ENCODE assay signal across 1 cellular context in the genomic region with DNA sequence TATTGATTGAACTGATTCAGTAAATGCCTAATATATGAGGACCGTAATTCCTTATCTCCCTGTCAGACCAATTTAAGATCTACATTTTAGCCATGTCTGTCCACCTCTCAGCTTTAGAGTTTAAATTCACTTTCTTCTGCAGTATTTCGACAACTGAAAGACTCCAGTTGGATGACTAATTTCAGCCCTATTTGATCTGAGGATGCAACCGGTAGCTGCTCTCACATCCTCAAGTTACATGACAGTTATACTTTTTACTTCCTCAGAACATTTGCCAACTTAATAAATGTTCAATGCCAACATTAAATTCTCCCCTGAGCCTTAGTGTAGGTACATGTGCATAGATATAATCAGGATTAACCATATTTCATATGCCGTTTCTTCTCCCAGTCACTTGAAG.
TF ChIP-seq lines count a peak whose summit lies in the region.

No MANE protein-coding gene starts in this region.

TF ChIP-seq in GM12878, 131 proteins besides CTCF, POLR2A, EP300 and RAD21 (continued from another document and continues in another):
- TF ChIP-seq, protein P1, sequence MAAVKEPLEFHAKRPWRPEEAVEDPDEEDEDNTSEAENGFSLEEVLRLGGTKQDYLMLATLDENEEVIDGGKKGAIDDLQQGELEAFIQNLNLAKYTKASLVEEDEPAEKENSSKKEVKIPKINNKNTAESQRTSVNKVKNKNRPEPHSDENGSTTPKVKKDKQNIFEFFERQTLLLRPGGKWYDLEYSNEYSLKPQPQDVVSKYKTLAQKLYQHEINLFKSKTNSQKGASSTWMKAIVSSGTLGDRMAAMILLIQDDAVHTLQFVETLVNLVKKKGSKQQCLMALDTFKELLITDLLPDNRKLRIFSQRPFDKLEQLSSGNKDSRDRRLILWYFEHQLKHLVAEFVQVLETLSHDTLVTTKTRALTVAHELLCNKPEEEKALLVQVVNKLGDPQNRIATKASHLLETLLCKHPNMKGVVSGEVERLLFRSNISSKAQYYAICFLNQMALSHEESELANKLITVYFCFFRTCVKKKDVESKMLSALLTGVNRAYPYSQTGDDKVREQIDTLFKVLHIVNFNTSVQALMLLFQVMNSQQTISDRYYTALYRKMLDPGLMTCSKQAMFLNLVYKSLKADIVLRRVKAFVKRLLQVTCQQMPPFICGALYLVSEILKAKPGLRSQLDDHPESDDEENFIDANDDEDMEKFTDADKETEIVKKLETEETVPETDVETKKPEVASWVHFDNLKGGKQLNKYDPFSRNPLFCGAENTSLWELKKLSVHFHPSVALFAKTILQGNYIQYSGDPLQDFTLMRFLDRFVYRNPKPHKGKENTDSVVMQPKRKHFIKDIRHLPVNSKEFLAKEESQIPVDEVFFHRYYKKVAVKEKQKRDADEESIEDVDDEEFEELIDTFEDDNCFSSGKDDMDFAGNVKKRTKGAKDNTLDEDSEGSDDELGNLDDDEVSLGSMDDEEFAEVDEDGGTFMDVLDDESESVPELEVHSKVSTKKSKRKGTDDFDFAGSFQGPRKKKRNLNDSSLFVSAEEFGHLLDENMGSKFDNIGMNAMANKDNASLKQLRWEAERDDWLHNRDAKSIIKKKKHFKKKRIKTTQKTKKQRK (IDR thresholded peaks at IDR 0.05; ENCODE audit: low read depth, low read length), result no peak
- TF ChIP-seq, protein P2, sequence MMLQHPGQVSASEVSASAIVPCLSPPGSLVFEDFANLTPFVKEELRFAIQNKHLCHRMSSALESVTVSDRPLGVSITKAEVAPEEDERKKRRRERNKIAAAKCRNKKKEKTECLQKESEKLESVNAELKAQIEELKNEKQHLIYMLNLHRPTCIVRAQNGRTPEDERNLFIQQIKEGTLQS (IDR thresholded peaks at IDR 0.05; ENCODE audit: borderline replicate concordance, extremely low read depth, low read depth, low read length), result no peak
- TF ChIP-seq, protein P3, sequence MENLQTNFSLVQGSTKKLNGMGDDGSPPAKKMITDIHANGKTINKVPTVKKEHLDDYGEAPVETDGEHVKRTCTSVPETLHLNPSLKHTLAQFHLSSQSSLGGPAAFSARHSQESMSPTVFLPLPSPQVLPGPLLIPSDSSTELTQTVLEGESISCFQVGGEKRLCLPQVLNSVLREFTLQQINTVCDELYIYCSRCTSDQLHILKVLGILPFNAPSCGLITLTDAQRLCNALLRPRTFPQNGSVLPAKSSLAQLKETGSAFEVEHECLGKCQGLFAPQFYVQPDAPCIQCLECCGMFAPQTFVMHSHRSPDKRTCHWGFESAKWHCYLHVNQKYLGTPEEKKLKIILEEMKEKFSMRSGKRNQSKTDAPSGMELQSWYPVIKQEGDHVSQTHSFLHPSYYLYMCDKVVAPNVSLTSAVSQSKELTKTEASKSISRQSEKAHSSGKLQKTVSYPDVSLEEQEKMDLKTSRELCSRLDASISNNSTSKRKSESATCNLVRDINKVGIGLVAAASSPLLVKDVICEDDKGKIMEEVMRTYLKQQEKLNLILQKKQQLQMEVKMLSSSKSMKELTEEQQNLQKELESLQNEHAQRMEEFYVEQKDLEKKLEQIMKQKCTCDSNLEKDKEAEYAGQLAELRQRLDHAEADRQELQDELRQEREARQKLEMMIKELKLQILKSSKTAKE (IDR thresholded peaks at IDR 0.05; ENCODE audit: low read depth, poor library complexity, severe bottlenecking), result no peak
- TF ChIP-seq SRF (IDR thresholded peaks at IDR 0.05; ENCODE audit: low read depth in 2 of 2, low read length in 2 of 2), result no peak
- TF ChIP-seq RBBP5 (conservative IDR thresholded peaks at IDR 0.05), result no peak
- TF ChIP-seq, protein P4, sequence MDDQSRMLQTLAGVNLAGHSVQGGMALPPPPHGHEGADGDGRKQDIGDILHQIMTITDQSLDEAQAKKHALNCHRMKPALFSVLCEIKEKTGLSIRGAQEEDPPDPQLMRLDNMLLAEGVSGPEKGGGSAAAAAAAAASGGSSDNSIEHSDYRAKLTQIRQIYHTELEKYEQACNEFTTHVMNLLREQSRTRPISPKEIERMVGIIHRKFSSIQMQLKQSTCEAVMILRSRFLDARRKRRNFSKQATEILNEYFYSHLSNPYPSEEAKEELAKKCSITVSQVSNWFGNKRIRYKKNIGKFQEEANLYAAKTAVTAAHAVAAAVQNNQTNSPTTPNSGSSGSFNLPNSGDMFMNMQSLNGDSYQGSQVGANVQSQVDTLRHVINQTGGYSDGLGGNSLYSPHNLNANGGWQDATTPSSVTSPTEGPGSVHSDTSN (IDR thresholded peaks at IDR 0.05; ENCODE audit: insufficient replicate concordance, low read depth, low read length), result no peak
- TF ChIP-seq SPI1 (IDR thresholded peaks at IDR 0.05; ENCODE audit: borderline replicate concordance, insufficient read depth, low read depth, low read length), result peak; percentile 75
- no peak for TF ChIP-seq CBFB (IDR thresholded peaks at IDR 0.05; ENCODE audit: low read depth)
- TF ChIP-seq SMAD5 (IDR thresholded peaks at IDR 0.05; ENCODE audit: low read depth), result no peak
- TF ChIP-seq, protein P5, sequence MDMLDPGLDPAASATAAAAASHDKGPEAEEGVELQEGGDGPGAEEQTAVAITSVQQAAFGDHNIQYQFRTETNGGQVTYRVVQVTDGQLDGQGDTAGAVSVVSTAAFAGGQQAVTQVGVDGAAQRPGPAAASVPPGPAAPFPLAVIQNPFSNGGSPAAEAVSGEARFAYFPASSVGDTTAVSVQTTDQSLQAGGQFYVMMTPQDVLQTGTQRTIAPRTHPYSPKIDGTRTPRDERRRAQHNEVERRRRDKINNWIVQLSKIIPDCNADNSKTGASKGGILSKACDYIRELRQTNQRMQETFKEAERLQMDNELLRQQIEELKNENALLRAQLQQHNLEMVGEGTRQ (IDR thresholded peaks at IDR 0.05; ENCODE audit: borderline replicate concordance, low read depth, low read length), result no peak
- TF ChIP-seq TCF3 (IDR thresholded peaks at IDR 0.05; ENCODE audit: borderline replicate concordance, insufficient read depth, low read depth, low read length), result no peak
- TF ChIP-seq, protein P6, sequence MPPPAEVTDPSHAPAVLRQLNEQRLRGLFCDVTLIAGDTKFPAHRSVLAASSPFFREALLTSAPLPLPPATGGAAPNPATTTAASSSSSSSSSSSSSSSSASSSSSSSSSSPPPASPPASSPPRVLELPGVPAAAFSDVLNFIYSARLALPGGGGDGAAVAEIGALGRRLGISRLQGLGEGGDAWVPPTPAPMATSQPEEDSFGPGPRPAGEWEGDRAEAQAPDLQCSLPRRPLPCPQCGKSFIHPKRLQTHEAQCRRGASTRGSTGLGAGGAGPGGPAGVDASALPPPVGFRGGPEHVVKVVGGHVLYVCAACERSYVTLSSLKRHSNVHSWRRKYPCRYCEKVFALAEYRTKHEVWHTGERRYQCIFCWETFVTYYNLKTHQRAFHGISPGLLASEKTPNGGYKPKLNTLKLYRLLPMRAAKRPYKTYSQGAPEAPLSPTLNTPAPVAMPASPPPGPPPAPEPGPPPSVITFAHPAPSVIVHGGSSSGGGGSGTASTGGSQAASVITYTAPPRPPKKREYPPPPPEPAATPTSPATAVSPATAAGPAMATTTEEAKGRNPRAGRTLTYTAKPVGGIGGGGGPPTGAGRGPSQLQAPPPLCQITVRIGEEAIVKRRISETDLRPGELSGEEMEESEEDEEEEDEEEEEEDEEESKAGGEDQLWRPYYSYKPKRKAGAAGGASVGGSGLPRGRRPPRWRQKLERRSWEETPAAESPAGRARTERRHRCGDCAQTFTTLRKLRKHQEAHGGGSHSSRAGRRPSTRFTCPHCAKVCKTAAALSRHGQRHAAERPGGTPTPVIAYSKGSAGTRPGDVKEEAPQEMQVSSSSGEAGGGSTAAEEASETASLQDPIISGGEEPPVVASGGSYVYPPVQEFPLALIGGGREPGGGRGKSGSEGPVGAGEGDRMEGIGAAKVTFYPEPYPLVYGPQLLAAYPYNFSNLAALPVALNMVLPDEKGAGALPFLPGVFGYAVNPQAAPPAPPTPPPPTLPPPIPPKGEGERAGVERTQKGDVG (CRISPR knock-in tag; IDR thresholded peaks at IDR 0.05), result no peak
- TF ChIP-seq BACH1 (IDR thresholded peaks at IDR 0.05; ENCODE audit: borderline replicate concordance), result no peak
- no peak for TF ChIP-seq ZNF274 (IDR thresholded peaks at IDR 0.05; ENCODE audit: insufficient read depth, insufficient read length)
- TF ChIP-seq GABPA (IDR thresholded peaks at IDR 0.05; ENCODE audit: low read depth), result peak; percentile 52; the same call in 1 of the 2 replicates
- no peak for TF ChIP-seq RCOR1 (conservative IDR thresholded peaks at IDR 0.05; ENCODE audit: low read depth, low read length)
- TF ChIP-seq NBN (IDR thresholded peaks at IDR 0.05), result no peak
- TF ChIP-seq, protein P7, sequence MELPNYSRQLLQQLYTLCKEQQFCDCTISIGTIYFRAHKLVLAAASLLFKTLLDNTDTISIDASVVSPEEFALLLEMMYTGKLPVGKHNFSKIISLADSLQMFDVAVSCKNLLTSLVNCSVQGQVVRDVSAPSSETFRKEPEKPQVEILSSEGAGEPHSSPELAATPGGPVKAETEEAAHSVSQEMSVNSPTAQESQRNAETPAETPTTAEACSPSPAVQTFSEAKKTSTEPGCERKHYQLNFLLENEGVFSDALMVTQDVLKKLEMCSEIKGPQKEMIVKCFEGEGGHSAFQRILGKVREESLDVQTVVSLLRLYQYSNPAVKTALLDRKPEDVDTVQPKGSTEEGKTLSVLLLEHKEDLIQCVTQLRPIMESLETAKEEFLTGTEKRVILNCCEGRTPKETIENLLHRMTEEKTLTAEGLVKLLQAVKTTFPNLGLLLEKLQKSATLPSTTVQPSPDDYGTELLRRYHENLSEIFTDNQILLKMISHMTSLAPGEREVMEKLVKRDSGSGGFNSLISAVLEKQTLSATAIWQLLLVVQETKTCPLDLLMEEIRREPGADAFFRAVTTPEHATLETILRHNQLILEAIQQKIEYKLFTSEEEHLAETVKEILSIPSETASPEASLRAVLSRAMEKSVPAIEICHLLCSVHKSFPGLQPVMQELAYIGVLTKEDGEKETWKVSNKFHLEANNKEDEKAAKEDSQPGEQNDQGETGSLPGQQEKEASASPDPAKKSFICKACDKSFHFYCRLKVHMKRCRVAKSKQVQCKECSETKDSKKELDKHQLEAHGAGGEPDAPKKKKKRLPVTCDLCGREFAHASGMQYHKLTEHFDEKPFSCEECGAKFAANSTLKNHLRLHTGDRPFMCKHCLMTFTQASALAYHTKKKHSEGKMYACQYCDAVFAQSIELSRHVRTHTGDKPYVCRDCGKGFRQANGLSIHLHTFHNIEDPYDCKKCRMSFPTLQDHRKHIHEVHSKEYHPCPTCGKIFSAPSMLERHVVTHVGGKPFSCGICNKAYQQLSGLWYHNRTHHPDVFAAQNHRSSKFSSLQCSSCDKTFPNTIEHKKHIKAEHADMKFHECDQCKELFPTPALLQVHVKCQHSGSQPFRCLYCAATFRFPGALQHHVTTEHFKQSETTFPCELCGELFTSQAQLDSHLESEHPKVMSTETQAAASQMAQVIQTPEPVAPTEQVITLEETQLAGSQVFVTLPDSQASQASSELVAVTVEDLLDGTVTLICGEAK (IDR thresholded peaks at IDR 0.05; ENCODE audit: borderline replicate concordance), result no peak
- TF ChIP-seq, protein P8, sequence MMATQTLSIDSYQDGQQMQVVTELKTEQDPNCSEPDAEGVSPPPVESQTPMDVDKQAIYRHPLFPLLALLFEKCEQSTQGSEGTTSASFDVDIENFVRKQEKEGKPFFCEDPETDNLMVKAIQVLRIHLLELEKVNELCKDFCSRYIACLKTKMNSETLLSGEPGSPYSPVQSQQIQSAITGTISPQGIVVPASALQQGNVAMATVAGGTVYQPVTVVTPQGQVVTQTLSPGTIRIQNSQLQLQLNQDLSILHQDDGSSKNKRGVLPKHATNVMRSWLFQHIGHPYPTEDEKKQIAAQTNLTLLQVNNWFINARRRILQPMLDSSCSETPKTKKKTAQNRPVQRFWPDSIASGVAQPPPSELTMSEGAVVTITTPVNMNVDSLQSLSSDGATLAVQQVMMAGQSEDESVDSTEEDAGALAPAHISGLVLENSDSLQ (IDR thresholded peaks at IDR 0.05), result no peak
- no peak for TF ChIP-seq NR2C1 (IDR thresholded peaks at IDR 0.05)
- TF ChIP-seq, protein P9, sequence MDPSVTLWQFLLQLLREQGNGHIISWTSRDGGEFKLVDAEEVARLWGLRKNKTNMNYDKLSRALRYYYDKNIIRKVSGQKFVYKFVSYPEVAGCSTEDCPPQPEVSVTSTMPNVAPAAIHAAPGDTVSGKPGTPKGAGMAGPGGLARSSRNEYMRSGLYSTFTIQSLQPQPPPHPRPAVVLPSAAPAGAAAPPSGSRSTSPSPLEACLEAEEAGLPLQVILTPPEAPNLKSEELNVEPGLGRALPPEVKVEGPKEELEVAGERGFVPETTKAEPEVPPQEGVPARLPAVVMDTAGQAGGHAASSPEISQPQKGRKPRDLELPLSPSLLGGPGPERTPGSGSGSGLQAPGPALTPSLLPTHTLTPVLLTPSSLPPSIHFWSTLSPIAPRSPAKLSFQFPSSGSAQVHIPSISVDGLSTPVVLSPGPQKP (IDR thresholded peaks at IDR 0.05; ENCODE audit: low read depth, low read length), result no peak
- TF ChIP-seq, protein P10, sequence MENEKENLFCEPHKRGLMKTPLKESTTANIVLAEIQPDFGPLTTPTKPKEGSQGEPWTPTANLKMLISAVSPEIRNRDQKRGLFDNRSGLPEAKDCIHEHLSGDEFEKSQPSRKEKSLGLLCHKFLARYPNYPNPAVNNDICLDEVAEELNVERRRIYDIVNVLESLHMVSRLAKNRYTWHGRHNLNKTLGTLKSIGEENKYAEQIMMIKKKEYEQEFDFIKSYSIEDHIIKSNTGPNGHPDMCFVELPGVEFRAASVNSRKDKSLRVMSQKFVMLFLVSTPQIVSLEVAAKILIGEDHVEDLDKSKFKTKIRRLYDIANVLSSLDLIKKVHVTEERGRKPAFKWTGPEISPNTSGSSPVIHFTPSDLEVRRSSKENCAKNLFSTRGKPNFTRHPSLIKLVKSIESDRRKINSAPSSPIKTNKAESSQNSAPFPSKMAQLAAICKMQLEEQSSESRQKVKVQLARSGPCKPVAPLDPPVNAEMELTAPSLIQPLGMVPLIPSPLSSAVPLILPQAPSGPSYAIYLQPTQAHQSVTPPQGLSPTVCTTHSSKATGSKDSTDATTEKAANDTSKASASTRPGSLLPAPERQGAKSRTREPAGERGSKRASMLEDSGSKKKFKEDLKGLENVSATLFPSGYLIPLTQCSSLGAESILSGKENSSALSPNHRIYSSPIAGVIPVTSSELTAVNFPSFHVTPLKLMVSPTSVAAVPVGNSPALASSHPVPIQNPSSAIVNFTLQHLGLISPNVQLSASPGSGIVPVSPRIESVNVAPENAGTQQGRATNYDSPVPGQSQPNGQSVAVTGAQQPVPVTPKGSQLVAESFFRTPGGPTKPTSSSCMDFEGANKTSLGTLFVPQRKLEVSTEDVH (IDR thresholded peaks at IDR 0.05; ENCODE audit: low read depth, partially characterized antibody), result no peak
- peak; percentile 49; the same call in 1 of the 2 replicates for TF ChIP-seq DPF2 (IDR thresholded peaks at IDR 0.05)
- no peak for TF ChIP-seq CBX3 (IDR thresholded peaks at IDR 0.05; ENCODE audit: borderline replicate concordance, low read depth)
- no peak for TF ChIP-seq SUPT20H (IDR thresholded peaks at IDR 0.05; ENCODE audit: borderline replicate concordance, control insufficient read depth, low read depth, low read length)
- TF ChIP-seq, protein P11, sequence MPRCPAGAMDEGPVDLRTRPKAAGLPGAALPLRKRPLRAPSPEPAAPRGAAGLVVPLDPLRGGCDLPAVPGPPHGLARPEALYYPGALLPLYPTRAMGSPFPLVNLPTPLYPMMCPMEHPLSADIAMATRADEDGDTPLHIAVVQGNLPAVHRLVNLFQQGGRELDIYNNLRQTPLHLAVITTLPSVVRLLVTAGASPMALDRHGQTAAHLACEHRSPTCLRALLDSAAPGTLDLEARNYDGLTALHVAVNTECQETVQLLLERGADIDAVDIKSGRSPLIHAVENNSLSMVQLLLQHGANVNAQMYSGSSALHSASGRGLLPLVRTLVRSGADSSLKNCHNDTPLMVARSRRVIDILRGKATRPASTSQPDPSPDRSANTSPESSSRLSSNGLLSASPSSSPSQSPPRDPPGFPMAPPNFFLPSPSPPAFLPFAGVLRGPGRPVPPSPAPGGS (IDR thresholded peaks at IDR 0.05; ENCODE audit: borderline replicate concordance, insufficient read depth, low read depth, low read length, poor library complexity, severe bottlenecking), result no peak
- TF ChIP-seq CBX5 (IDR thresholded peaks at IDR 0.05; ENCODE audit: low read depth), result no peak
- peak; percentile 67 to 76; a peak in 3 of 4 replicates for TF ChIP-seq IKZF2 (IDR thresholded peaks at IDR 0.05)
- TF ChIP-seq BMI1 (IDR thresholded peaks at IDR 0.05; ENCODE audit: borderline replicate concordance), result no peak
- no peak for TF ChIP-seq TCF12 (IDR thresholded peaks at IDR 0.05; ENCODE audit: low read depth, low read length)
- no peak for TF ChIP-seq SMARCA5 (IDR thresholded peaks at IDR 0.05)
